1 cellular context compared by ENCODE assay signal in genomic region chr19:940591-941291, GRCh38.
TF ChIP-seq lines count a peak whose summit lies in the region.

No MANE protein-coding gene starts in this region.

TF ChIP-seq in endothelial cell of umbilical vein, 7 proteins besides CTCF, POLR2A, EP300 and RAD21 (continued from another document):
- TF ChIP-seq EZH2 (IDR thresholded peaks at IDR 0.05; ENCODE audit: borderline replicate concordance, low read depth, low read length, severe bottlenecking) (no peak), MYC (IDR thresholded peaks at IDR 0.05; ENCODE audit: low read depth, low read length) (no peak), POLR2AphosphoS5 (IDR thresholded peaks at IDR 0.05; ENCODE audit: insufficient read depth, low read depth, low read length) (peak; percentile 90), GATA2 (IDR thresholded peaks at IDR 0.05; ENCODE audit: insufficient read depth, insufficient read length, low read depth, low read length) (peak; percentile 57)
